Comparison of ENCODE assay signal across 9 cellular contexts in genomic region chr15:43710431-43711131, GRCh38. TPM values are rescaled to one million over a fixed set of nuclear protein-coding genes. Genes with fewer than 3 reads are reported as not detected.
"Had no signal": no experiment of that assay in that cellular context is flagged by ENCODE, and none has a peak within 500 bp of the region (broad histone marks: within the 10 kb centered on the region; RNA-seq: fewer than 3 reads in every experiment).

No MANE protein-coding gene starts in this region.

RNA-seq across cellular contexts. Expression of gene CKMT1A, which starts 16.9 kb away (rescaled TPM):
- total RNA-seq: activated B cell treated with CpG ODN at 0.5 μM for 24 hours; activated CD8-positive, alpha-beta memory T cell treated with anti-CD3 and anti-CD28 coated beads for 36 hours; activated naive CD4-positive, alpha-beta T cell treated with anti-CD3 and anti-CD28 coated beads, Interleukin-2, amount 50 U/mL, for 72 hours; activated T-cell treated with anti-CD3 and anti-CD28 coated beads, Interleukin-2, amount 50 U/mL, for 4 hours; aorta; chondrocyte; T-helper 1 cell treated with Interleukin-12 subunit alpha and Interleukin-12 subunit beta and Interleukin-4 antibody, amounts not matched to agents 30 ng/mL and 1 ng/mL, for 36 hours; T-helper 17 cell; T-helper 2 cell treated with Interferon-gamma antibody and Interleukin-4, amounts not matched to agents 100 ng/mL and 5 ng/mL, for 36 hours had no signal
